ENCODE assay signal across 9 cellular contexts in the genomic region with DNA sequence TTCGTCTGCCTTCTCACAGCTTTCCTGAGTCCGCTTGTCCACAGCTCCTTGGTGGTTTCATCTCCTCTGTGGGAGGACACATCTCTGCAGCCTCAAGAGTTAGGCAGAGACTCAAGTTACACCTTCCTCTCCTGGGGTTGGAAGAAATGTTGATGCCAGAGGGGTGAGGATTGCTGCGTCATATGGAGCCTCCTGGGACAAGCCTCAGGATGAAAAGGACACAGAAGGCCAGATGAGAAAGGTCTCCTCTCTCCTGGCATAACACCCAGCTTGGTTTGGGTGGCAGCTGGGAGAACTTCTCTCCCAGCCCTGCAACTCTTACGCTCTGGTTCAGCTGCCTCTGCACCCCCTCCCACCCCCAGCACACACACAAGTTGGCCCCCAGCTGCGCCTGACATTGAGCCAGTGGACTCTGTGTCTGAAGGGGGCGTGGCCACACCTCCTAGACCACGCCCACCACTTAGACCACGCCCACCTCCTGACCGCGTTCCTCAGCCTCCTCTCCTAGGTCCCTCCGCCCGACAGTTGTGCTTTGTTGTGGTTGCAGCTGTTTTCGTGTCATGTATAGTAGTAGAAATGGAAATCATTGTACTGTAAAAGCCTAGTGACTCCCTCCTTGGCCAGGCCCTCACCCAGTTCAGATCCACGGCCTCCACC. TPM values are rescaled to one million over a fixed set of nuclear protein-coding genes. Genes with fewer than 3 reads are reported as not detected.
DNase-seq lines count a peak whose midpoint lies in the region; ATAC-seq and TF ChIP-seq lines count a peak whose summit lies in the region.
"Had no signal": no experiment of that assay in that cellular context is flagged by ENCODE, and none has a peak within 500 bp of the region (broad histone marks: within the 10 kb centered on the region; RNA-seq: fewer than 3 reads in every experiment).

No MANE protein-coding gene starts in this region.

- H3K4me3 ChIP-seq in breast epithelium (no peak overlapping the region), colonic mucosa (no peak overlapping the region)

- H3K27me3 ChIP-seq in breast epithelium, result no peaks in the 10 kb centered on the region
- no peaks in the 10 kb centered on the region for H3K27me3 ChIP-seq in colonic mucosa

- no peaks in the 10 kb centered on the region for H3K36me3 ChIP-seq in breast epithelium
- no peaks in the 10 kb centered on the region for H3K36me3 ChIP-seq in colonic mucosa

- H3K9me3 ChIP-seq in breast epithelium (no peaks in the 10 kb centered on the region), colonic mucosa (no peaks in the 10 kb centered on the region)

- no peak for TF ChIP-seq CTCF in breast epithelium (IDR thresholded peaks at IDR 0.05)
- TF ChIP-seq CTCF in colonic mucosa (IDR thresholded peaks at IDR 0.05), result no peak

- in situ Hi-C loops in T47D (cut with HindIII; ENCODE audit: low pct_unique_long_range_greater_than_20kb, low sequenced_read_pairs), result no loop called here

- H3K4me1 ChIP-seq in breast epithelium (no peaks in the 10 kb centered on the region), colonic mucosa (no peaks in the 10 kb centered on the region)

- no peak for TF ChIP-seq POLR2A in breast epithelium (IDR thresholded peaks at IDR 0.05)

- H3K27ac ChIP-seq in breast epithelium, result no peak overlapping the region
- H3K27ac ChIP-seq in colonic mucosa, result no peak overlapping the region
- H3K27ac ChIP-seq: VCaP had no signal

- DNase-seq in T47D (ENCODE audit: low read depth in 1 of 2, low spot score in 1 of 2), result peak; percentile 79 to 89
- DNase-seq in breast epithelium (ENCODE audit: low spot score in 2 of 2), result no peak
- peak; percentile 80 for DNase-seq in activated CD4-positive, CD25-positive, alpha-beta regulatory T cell treated with anti-CD3 and anti-CD28 coated beads, Interleukin-2, amount 50 U/mL, for 72 hours
- peak; percentile 53 for DNase-seq in colonic mucosa
- peak; percentile 80 for DNase-seq in stimulated activated CD4-positive, alpha-beta T cell treated with anti-CD3 and anti-CD28 coated beads, Interleukin-4, amount 100 ng/mL, for 1 hour
- no peak for DNase-seq in cerebellar nuclear complex (lab: John Stamatoyannopoulos, UW)
- DNase-seq in pons (ENCODE audit: low spot score), result no peak

- H3K9ac ChIP-seq in colonic mucosa (ENCODE audit: low read depth in 2 of 2, low read length in 2 of 2), result no peak overlapping the region

- intact Hi-C loops in breast epithelium (cut with DNase I; ENCODE audit: low total_unique reads), result no loop called here
- intact Hi-C loops in colonic mucosa (cut with DNase I), result no loop called here

- ATAC-seq in HG03342 (IDR thresholded peaks at IDR 0.05; ENCODE audit: unreplicated experiment), result no peak

RNA-seq across cellular contexts. Expression of a gene that starts 11.7 kb away (rescaled TPM):
- total RNA-seq in breast epithelium (1 to 10 TPM in 1 of 3 donors, under 1 TPM in 2; 0.16 to 1.3 (median 0.88) TPM), colonic mucosa (10 to 100 TPM in 1 of 2 donors, 1 to 10 TPM in 1; 4.2 to 10.2 TPM)

Comparison
In these comparisons a context has a peak if more than half of its experiments do, and no peak if none do; other contexts are left out.
1. DNase-seq: peak in T47D (2 of 2), activated CD4-positive, CD25-positive, alpha-beta regulatory T cell treated with anti-CD3 and anti-CD28 coated beads, Interleukin-2, amount 50 U/mL, for 72 hours (single experiment), colonic mucosa (single experiment) and stimulated activated CD4-positive, alpha-beta T cell treated with anti-CD3 and anti-CD28 coated beads, Interleukin-4, amount 100 ng/mL, for 1 hour (single experiment); none in breast epithelium (0 of 2), cerebellar nuclear complex (0 of 2) and pons (single experiment).